ENCODE assay signal across 1 cellular context in the genomic region with DNA sequence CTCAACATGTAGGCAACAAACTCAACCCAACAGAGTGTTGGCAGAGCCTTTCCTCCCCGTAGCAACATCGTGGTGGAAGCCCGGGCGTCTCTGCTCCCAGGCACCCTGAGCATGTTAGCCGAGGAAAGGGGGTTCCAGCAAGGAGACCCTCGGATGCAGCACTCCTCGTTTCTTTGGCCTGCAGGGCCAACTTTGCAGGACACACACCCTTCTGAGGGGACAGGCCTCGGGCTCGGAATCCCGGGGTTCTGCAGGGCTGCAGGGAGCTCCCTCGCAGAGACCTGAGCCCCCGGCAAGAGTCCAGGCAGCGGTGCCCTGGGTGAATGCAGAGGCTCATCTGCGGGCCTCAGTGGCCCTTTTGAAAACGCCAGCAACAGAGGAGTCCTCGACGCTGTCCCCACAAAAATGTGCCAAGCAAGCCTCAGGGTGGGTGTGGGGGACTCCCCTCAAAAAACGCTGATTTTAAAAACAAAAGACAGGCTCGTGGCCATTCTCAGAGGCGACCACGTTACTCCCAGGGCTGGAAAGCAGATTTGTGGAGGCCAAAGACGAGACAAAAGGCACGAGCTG.
TF ChIP-seq lines count a peak whose summit lies in the region.

No MANE protein-coding gene starts in this region.

TF ChIP-seq in HepG2, 621 proteins besides CTCF, POLR2A, EP300 and RAD21 (continues in another document):
- TF ChIP-seq, protein P1, sequence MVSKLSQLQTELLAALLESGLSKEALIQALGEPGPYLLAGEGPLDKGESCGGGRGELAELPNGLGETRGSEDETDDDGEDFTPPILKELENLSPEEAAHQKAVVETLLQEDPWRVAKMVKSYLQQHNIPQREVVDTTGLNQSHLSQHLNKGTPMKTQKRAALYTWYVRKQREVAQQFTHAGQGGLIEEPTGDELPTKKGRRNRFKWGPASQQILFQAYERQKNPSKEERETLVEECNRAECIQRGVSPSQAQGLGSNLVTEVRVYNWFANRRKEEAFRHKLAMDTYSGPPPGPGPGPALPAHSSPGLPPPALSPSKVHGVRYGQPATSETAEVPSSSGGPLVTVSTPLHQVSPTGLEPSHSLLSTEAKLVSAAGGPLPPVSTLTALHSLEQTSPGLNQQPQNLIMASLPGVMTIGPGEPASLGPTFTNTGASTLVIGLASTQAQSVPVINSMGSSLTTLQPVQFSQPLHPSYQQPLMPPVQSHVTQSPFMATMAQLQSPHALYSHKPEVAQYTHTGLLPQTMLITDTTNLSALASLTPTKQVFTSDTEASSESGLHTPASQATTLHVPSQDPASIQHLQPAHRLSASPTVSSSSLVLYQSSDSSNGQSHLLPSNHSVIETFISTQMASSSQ (IDR thresholded peaks at IDR 0.05; ENCODE audit: low read depth) = no peak
- TF ChIP-seq, protein P1 (CRISPR knock-in tag; IDR thresholded peaks at IDR 0.05; ENCODE audit: borderline replicate concordance) = 0 out of 2 replicates have a peak, but pooled peaks have one; percentile 31
- TF ChIP-seq ZNF292 (CRISPR knock-in tag; IDR thresholded peaks at IDR 0.05; ENCODE audit: borderline replicate concordance, low read depth) (peak; percentile 54; the same call in 1 of the 2 replicates), SKI (IDR thresholded peaks at IDR 0.05; ENCODE audit: partially characterized antibody) (no peak), TAF1 (CRISPR knock-in tag; IDR thresholded peaks at IDR 0.05) (peak; percentile 34), AGO2 (optimal IDR thresholded peaks at IDR 0.05; ENCODE audit: low read depth, low read length) (no peak), ATF7 (IDR thresholded peaks at IDR 0.05) (no peak), ATF7 (CRISPR knock-in tag; IDR thresholded peaks at IDR 0.05) (peak; percentile 20; the same call in 1 of the 2 replicates), FOXK1 (CRISPR knock-in tag; IDR thresholded peaks at IDR 0.05; ENCODE audit: borderline replicate concordance, low read depth) (no peak), GLI4 (CRISPR knock-in tag; IDR thresholded peaks at IDR 0.05; ENCODE audit: borderline replicate concordance) (0 out of 2 replicates have a peak, but pooled peaks have one; percentile 55), ZNF766 (CRISPR knock-in tag; IDR thresholded peaks at IDR 0.05; ENCODE audit: borderline replicate concordance) (no peak), GATAD2A (CRISPR knock-in tag; IDR thresholded peaks at IDR 0.05) (no peak), ZBTB38 (CRISPR knock-in tag; IDR thresholded peaks at IDR 0.05) (peak; percentile 39; the same call in 1 of the 2 replicates), ZNF547 (CRISPR knock-in tag; IDR thresholded peaks at IDR 0.05) (no peak), HNRNPL (IDR thresholded peaks at IDR 0.05; ENCODE audit: low read depth, low read length) (0 out of 2 replicates have a peak, but pooled peaks have one; percentile 30), SIN3A (IDR thresholded peaks at IDR 0.05; ENCODE audit: borderline replicate concordance, low read depth, low read length) (peak; percentile 26; the same call in 1 of the 2 replicates), ZNF20 (CRISPR knock-in tag; IDR thresholded peaks at IDR 0.05) (0 out of 2 replicates have a peak, but pooled peaks have one; percentile 58), ZNF776 (CRISPR knock-in tag; IDR thresholded peaks at IDR 0.05) (0 out of 2 replicates have a peak, but pooled peaks have one; percentile 28), ZNF510 (CRISPR knock-in tag; IDR thresholded peaks at IDR 0.05; ENCODE audit: low read depth) (peak; percentile 37; the same call in 1 of the 2 replicates), MED8 (CRISPR knock-in tag; IDR thresholded peaks at IDR 0.05; ENCODE audit: insufficient replicate concordance) (peak; percentile 57), REPIN1 (CRISPR knock-in tag; IDR thresholded peaks at IDR 0.05; ENCODE audit: borderline replicate concordance, low read depth) (no peak), SRY (CRISPR knock-in tag; IDR thresholded peaks at IDR 0.05) (0 out of 2 replicates have a peak, but pooled peaks have one; percentile 26), ZNF44 (CRISPR knock-in tag; IDR thresholded peaks at IDR 0.05) (peak; percentile 37; the same call in 1 of the 2 replicates), RXRB (CRISPR knock-in tag; IDR thresholded peaks at IDR 0.05; ENCODE audit: borderline replicate concordance) (no peak), SNAI1 (CRISPR knock-in tag; IDR thresholded peaks at IDR 0.05; ENCODE audit: borderline replicate concordance) (peak; percentile 46; the same call in 1 of the 2 replicates), ZFP36L2 (CRISPR knock-in tag; IDR thresholded peaks at IDR 0.05) (no peak)
- TF ChIP-seq, protein P2, sequence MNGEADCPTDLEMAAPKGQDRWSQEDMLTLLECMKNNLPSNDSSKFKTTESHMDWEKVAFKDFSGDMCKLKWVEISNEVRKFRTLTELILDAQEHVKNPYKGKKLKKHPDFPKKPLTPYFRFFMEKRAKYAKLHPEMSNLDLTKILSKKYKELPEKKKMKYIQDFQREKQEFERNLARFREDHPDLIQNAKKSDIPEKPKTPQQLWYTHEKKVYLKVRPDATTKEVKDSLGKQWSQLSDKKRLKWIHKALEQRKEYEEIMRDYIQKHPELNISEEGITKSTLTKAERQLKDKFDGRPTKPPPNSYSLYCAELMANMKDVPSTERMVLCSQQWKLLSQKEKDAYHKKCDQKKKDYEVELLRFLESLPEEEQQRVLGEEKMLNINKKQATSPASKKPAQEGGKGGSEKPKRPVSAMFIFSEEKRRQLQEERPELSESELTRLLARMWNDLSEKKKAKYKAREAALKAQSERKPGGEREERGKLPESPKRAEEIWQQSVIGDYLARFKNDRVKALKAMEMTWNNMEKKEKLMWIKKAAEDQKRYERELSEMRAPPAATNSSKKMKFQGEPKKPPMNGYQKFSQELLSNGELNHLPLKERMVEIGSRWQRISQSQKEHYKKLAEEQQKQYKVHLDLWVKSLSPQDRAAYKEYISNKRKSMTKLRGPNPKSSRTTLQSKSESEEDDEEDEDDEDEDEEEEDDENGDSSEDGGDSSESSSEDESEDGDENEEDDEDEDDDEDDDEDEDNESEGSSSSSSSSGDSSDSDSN (CRISPR knock-in tag; IDR thresholded peaks at IDR 0.05) = peak; percentile 33; the same call in 1 of the 2 replicates
- TF ChIP-seq, protein P3, sequence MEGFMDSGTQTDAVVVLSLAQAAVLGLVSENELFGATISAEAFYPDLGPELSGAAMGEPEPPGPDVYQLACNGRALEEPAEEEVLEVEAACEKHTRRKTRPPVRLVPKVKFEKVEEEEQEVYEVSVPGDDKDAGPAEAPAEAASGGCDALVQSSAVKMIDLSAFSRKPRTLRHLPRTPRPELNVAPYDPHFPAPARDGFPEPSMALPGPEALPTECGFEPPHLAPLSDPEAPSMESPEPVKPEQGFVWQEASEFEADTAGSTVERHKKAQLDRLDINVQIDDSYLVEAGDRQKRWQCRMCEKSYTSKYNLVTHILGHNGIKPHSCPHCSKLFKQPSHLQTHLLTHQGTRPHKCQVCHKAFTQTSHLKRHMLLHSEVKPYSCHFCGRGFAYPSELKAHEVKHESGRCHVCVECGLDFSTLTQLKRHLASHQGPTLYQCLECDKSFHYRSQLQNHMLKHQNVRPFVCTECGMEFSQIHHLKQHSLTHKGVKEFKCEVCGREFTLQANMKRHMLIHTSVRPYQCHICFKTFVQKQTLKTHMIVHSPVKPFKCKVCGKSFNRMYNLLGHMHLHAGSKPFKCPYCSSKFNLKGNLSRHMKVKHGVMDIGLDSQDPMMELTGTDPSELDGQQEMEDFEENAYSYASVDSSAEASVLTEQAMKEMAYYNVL (CRISPR knock-in tag; IDR thresholded peaks at IDR 0.05; ENCODE audit: borderline replicate concordance) = peak; percentile 22; the same call in 1 of the 2 replicates
- TF ChIP-seq, protein P4, sequence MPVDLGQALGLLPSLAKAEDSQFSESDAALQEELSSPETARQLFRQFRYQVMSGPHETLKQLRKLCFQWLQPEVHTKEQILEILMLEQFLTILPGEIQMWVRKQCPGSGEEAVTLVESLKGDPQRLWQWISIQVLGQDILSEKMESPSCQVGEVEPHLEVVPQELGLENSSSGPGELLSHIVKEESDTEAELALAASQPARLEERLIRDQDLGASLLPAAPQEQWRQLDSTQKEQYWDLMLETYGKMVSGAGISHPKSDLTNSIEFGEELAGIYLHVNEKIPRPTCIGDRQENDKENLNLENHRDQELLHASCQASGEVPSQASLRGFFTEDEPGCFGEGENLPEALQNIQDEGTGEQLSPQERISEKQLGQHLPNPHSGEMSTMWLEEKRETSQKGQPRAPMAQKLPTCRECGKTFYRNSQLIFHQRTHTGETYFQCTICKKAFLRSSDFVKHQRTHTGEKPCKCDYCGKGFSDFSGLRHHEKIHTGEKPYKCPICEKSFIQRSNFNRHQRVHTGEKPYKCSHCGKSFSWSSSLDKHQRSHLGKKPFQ (CRISPR knock-in tag; IDR thresholded peaks at IDR 0.05; ENCODE audit: insufficient replicate concordance) = no peak
- TF ChIP-seq, protein P5, sequence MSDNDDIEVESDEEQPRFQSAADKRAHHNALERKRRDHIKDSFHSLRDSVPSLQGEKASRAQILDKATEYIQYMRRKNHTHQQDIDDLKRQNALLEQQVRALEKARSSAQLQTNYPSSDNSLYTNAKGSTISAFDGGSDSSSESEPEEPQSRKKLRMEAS (IDR thresholded peaks at IDR 0.05) = 0 out of 2 replicates have a peak, but pooled peaks have one; percentile 21
- TF ChIP-seq, protein P6, sequence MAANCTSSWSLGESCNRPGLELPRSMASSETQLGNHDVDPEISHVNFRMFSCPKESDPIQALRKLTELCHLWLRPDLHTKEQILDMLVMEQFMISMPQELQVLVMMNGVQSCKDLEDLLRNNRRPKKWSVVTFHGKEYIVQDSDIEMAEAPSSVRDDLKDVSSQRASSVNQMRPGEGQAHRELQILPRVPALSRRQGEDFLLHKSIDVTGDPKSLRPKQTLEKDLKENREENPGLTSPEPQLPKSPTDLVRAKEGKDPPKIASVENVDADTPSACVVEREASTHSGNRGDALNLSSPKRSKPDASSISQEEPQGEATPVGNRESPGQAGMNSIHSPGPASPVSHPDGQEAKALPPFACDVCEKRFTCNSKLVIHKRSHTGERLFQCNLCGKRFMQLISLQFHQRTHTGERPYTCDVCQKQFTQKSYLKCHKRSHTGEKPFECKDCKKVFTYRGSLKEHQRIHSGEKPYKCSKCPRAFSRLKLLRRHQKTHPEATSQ (CRISPR knock-in tag; IDR thresholded peaks at IDR 0.05; ENCODE audit: borderline replicate concordance) = 0 out of 2 replicates have a peak, but pooled peaks have one; percentile 30
- TF ChIP-seq, protein P7, sequence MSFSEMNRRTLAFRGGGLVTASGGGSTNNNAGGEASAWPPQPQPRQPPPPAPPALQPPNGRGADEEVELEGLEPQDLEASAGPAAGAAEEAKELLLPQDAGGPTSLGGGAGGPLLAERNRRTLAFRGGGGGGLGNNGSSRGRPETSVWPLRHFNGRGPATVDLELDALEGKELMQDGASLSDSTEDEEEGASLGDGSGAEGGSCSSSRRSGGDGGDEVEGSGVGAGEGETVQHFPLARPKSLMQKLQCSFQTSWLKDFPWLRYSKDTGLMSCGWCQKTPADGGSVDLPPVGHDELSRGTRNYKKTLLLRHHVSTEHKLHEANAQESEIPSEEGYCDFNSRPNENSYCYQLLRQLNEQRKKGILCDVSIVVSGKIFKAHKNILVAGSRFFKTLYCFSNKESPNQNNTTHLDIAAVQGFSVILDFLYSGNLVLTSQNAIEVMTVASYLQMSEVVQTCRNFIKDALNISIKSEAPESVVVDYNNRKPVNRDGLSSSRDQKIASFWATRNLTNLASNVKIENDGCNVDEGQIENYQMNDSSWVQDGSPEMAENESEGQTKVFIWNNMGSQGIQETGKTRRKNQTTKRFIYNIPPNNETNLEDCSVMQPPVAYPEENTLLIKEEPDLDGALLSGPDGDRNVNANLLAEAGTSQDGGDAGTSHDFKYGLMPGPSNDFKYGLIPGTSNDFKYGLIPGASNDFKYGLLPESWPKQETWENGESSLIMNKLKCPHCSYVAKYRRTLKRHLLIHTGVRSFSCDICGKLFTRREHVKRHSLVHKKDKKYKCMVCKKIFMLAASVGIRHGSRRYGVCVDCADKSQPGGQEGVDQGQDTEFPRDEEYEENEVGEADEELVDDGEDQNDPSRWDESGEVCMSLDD (CRISPR knock-in tag; IDR thresholded peaks at IDR 0.05; ENCODE audit: borderline replicate concordance) = peak; percentile 60; the same call in 1 of the 2 replicates
- TF ChIP-seq, protein P8, sequence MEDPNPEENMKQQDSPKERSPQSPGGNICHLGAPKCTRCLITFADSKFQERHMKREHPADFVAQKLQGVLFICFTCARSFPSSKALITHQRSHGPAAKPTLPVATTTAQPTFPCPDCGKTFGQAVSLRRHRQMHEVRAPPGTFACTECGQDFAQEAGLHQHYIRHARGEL (CRISPR knock-in tag; IDR thresholded peaks at IDR 0.05) = 0 out of 2 replicates have a peak, but pooled peaks have one; percentile 39
- TF ChIP-seq, protein P9, sequence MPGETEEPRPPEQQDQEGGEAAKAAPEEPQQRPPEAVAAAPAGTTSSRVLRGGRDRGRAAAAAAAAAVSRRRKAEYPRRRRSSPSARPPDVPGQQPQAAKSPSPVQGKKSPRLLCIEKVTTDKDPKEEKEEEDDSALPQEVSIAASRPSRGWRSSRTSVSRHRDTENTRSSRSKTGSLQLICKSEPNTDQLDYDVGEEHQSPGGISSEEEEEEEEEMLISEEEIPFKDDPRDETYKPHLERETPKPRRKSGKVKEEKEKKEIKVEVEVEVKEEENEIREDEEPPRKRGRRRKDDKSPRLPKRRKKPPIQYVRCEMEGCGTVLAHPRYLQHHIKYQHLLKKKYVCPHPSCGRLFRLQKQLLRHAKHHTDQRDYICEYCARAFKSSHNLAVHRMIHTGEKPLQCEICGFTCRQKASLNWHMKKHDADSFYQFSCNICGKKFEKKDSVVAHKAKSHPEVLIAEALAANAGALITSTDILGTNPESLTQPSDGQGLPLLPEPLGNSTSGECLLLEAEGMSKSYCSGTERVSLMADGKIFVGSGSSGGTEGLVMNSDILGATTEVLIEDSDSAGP (CRISPR knock-in tag; IDR thresholded peaks at IDR 0.05; ENCODE audit: borderline replicate concordance) = peak; percentile 9; the same call in 1 of the 2 replicates
- TF ChIP-seq, protein P10, sequence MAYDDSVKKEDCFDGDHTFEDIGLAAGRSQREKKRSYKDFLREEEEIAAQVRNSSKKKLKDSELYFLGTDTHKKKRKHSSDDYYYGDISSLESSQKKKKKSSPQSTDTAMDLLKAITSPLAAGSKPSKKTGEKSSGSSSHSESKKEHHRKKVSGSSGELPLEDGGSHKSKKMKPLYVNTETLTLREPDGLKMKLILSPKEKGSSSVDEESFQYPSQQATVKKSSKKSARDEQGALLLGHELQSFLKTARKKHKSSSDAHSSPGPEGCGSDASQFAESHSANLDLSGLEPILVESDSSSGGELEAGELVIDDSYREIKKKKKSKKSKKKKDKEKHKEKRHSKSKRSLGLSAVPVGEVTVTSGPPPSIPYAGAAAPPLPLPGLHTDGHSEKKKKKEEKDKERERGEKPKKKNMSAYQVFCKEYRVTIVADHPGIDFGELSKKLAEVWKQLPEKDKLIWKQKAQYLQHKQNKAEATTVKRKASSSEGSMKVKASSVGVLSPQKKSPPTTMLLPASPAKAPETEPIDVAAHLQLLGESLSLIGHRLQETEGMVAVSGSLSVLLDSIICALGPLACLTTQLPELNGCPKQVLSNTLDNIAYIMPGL (CRISPR knock-in tag; IDR thresholded peaks at IDR 0.05; ENCODE audit: borderline replicate concordance in 1 of 2, low read depth in 1 of 2) = peak in 1 of 2 experiments; percentile 43; a peak in 1 of 4 replicates
